2 cellular contexts compared by ENCODE assay signal in the genomic region with DNA sequence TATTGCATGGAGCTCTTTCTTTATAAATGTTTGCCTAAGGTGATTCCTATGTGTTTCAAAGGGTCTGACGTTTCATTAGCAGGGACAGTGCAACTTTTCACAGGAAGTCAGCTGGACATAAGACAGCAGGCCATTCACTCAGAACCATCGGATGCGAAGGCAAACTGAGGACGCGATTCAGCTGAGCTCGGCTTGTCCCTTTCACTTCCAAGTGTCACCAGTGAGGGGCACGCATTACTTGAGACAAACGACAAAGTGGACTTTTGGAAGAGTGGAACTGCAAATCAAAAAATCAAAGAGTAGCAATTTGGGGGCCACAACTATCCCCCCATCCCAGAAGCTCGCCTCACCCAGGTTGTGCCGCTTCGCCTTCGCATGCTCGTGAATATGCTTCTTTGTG.
TF ChIP-seq lines count a peak whose summit lies in the region.

No MANE protein-coding gene starts in this region.

TF ChIP-seq in liver, 16 proteins besides CTCF, POLR2A, EP300 and RAD21 (continued from another document):
- TF ChIP-seq HNF4G (IDR thresholded peaks at IDR 0.05) (no peak), YY1 (IDR thresholded peaks at IDR 0.05) (no peak), ATF3 (IDR thresholded peaks at IDR 0.05) (no peak), EGR1 (IDR thresholded peaks at IDR 0.05; ENCODE audit: low read depth in 2 of 2) (no peak), SP1 (IDR thresholded peaks at IDR 0.05) (no peak), FOXA1 (IDR thresholded peaks at IDR 0.05) (no peak), REST (IDR thresholded peaks at IDR 0.05) (no peak), TAF1 (conservative IDR thresholded peaks at IDR 0.05) (no peak), MAX (IDR thresholded peaks at IDR 0.05) (no peak), NR2F2 (IDR thresholded peaks at IDR 0.05) (no peak), FOXA2 (IDR thresholded peaks at IDR 0.05) (no peak)
- TF ChIP-seq, protein P1, sequence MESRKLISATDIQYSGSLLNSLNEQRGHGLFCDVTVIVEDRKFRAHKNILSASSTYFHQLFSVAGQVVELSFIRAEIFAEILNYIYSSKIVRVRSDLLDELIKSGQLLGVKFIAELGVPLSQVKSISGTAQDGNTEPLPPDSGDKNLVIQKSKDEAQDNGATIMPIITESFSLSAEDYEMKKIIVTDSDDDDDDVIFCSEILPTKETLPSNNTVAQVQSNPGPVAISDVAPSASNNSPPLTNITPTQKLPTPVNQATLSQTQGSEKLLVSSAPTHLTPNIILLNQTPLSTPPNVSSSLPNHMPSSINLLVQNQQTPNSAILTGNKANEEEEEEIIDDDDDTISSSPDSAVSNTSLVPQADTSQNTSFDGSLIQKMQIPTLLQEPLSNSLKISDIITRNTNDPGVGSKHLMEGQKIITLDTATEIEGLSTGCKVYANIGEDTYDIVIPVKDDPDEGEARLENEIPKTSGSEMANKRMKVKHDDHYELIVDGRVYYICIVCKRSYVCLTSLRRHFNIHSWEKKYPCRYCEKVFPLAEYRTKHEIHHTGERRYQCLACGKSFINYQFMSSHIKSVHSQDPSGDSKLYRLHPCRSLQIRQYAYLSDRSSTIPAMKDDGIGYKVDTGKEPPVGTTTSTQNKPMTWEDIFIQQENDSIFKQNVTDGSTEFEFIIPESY (IDR thresholded peaks at IDR 0.05) = no peak

TF ChIP-seq in HepG2, 621 proteins besides CTCF, POLR2A, EP300 and RAD21 (continued from another document):
- TF ChIP-seq, protein P2, sequence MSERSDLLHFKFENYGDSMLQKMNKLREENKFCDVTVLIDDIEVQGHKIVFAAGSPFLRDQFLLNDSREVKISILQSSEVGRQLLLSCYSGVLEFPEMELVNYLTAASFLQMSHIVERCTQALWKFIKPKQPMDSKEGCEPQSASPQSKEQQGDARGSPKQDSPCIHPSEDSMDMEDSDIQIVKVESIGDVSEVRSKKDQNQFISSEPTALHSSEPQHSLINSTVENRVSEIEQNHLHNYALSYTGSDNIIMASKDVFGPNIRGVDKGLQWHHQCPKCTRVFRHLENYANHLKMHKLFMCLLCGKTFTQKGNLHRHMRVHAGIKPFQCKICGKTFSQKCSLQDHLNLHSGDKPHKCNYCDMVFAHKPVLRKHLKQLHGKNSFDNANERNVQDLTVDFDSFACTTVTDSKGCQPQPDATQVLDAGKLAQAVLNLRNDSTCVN (CRISPR knock-in tag; IDR thresholded peaks at IDR 0.05; ENCODE audit: borderline replicate concordance) = no peak
- no peak for TF ChIP-seq FLYWCH1 (CRISPR knock-in tag; IDR thresholded peaks at IDR 0.05)
- TF ChIP-seq DRAP1 (CRISPR knock-in tag; IDR thresholded peaks at IDR 0.05) = no peak
- no peak for TF ChIP-seq ZNF280D (CRISPR knock-in tag; IDR thresholded peaks at IDR 0.05)
- TF ChIP-seq NCOA2 (CRISPR knock-in tag; IDR thresholded peaks at IDR 0.05) = no peak
- TF ChIP-seq AGO2 (optimal IDR thresholded peaks at IDR 0.05; ENCODE audit: low read depth, low read length) = no peak
- no peak for TF ChIP-seq NR2F2 (IDR thresholded peaks at IDR 0.05; ENCODE audit: borderline replicate concordance, low read depth)
- TF ChIP-seq, protein P3, sequence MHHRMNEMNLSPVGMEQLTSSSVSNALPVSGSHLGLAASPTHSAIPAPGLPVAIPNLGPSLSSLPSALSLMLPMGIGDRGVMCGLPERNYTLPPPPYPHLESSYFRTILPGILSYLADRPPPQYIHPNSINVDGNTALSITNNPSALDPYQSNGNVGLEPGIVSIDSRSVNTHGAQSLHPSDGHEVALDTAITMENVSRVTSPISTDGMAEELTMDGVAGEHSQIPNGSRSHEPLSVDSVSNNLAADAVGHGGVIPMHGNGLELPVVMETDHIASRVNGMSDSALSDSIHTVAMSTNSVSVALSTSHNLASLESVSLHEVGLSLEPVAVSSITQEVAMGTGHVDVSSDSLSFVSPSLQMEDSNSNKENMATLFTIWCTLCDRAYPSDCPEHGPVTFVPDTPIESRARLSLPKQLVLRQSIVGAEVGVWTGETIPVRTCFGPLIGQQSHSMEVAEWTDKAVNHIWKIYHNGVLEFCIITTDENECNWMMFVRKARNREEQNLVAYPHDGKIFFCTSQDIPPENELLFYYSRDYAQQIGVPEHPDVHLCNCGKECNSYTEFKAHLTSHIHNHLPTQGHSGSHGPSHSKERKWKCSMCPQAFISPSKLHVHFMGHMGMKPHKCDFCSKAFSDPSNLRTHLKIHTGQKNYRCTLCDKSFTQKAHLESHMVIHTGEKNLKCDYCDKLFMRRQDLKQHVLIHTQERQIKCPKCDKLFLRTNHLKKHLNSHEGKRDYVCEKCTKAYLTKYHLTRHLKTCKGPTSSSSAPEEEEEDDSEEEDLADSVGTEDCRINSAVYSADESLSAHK (CRISPR knock-in tag; IDR thresholded peaks at IDR 0.05; ENCODE audit: borderline replicate concordance) = no peak
- TF ChIP-seq, protein P4, sequence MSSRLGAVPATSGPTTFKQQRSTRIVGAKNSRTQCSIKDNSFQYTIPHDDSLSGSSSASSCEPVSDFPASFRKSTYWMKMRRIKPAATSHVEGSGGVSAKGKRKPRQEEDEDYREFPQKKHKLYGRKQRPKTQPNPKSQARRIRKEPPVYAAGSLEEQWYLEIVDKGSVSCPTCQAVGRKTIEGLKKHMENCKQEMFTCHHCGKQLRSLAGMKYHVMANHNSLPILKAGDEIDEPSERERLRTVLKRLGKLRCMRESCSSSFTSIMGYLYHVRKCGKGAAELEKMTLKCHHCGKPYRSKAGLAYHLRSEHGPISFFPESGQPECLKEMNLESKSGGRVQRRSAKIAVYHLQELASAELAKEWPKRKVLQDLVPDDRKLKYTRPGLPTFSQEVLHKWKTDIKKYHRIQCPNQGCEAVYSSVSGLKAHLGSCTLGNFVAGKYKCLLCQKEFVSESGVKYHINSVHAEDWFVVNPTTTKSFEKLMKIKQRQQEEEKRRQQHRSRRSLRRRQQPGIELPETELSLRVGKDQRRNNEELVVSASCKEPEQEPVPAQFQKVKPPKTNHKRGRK (CRISPR knock-in tag; IDR thresholded peaks at IDR 0.05) = no peak
- TF ChIP-seq ZNF691 (CRISPR knock-in tag; IDR thresholded peaks at IDR 0.05; ENCODE audit: borderline replicate concordance, low read depth) = no peak
- no peak for TF ChIP-seq ZFP36L1 (CRISPR knock-in tag; IDR thresholded peaks at IDR 0.05)
- no peak for TF ChIP-seq KLF12 (CRISPR knock-in tag; IDR thresholded peaks at IDR 0.05; ENCODE audit: borderline replicate concordance)
- no peak for TF ChIP-seq ZNF816 (CRISPR knock-in tag; IDR thresholded peaks at IDR 0.05; ENCODE audit: borderline replicate concordance)
- no peak for TF ChIP-seq FOXO1 (CRISPR knock-in tag; IDR thresholded peaks at IDR 0.05)
